Comparison of ENCODE assay signal across 15 cellular contexts in the genomic region with DNA sequence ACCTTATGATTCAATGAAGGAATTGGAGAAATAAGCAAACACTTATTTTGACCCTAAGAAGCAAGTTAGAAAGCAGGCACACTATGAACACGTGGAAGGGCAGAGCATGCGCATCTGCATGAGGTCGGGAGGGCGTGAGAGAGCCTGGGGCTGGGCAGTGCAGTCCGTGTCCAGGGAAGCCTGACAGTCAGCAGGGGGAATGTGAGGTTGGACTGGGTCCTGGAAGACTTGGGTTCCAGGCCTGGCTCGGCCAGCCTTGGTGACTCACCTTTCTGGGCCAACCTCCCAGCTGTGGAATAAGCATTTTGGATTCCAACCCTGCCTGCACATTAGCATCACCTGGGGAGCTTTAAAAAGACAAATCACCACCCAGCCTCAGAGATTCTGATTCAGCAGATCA. TPM values are rescaled to one million over a fixed set of nuclear protein-coding genes. Genes with fewer than 3 reads are reported as not detected.
DNase-seq lines count a peak whose midpoint lies in the region; ATAC-seq and TF ChIP-seq lines count a peak whose summit lies in the region.
"Had no signal": no experiment of that assay in that cellular context is flagged by ENCODE, and none has a peak within 500 bp of the region (broad histone marks: within the 10 kb centered on the region; RNA-seq: fewer than 3 reads in every experiment).

No MANE protein-coding gene starts in this region.

- TF ChIP-seq CTCF in choroid plexus epithelial cell (conservative IDR thresholded peaks at IDR 0.05; ENCODE audit: low read depth, low read length) = no peak
- TF ChIP-seq CTCF in testis (IDR thresholded peaks at IDR 0.05) = no peak

- ATAC-seq in GM18870 (IDR thresholded peaks at IDR 0.05; ENCODE audit: unreplicated experiment) = no peak
- ATAC-seq: activated CD8-positive, alpha-beta memory T cell treated with anti-CD3 and anti-CD28 coated beads, Interleukin-2, amount 10 ng/mL, durations not matched to agents 7 days and 5 days had no signal

- H3K4me3 ChIP-seq in choroid plexus epithelial cell (ENCODE audit: low read depth, low read length) = no peak overlapping the region
- no peak overlapping the region for H3K4me3 ChIP-seq in testis
- H3K4me3 ChIP-seq: suprapubic skin had no signal

- WGBS in testis, 2 donors = 55 to 58% methylated on average over 6 of the region's 6 CpGs

- no peaks in the 10 kb centered on the region for H3K36me3 ChIP-seq in testis (ENCODE audit: low read depth, missing control alignments)
- H3K36me3 ChIP-seq: suprapubic skin had no signal

- no peak for TF ChIP-seq POLR2A in testis (IDR thresholded peaks at IDR 0.05)

- intact Hi-C loops in testis (cut with DNase I; ENCODE audit: low total_unique reads) = no loop called here

- H3K27ac ChIP-seq in testis = no peak overlapping the region
- H3K27ac ChIP-seq: suprapubic skin had no signal

- no peaks in the 10 kb centered on the region for H3K4me1 ChIP-seq in testis

- peak; percentile 79 for DNase-seq in GOT3 (lab: John Stamatoyannopoulos, UW)
- peak; percentile 5 for DNase-seq in choroid plexus epithelial cell (ENCODE audit: low read depth)
- DNase-seq in islet precursor cell = peak; percentile 91
- peak; percentile 20 for DNase-seq in testis
- DNase-seq in DMS53 (lab: John Stamatoyannopoulos, UW) = no peak
- DNase-seq in OCI-M2 (lab: John Stamatoyannopoulos, UW; ENCODE audit: unreplicated experiment) = no peak
- no peak for DNase-seq in NCI-H1105 treated with DMSO at 0.1 percent for 48 hours (lab: John Stamatoyannopoulos, UW)
- DNase-seq: activated CD8-positive, alpha-beta memory T cell treated with anti-CD3 and anti-CD28 coated beads, Interleukin-2, amount 10 ng/mL, durations not matched to agents 7 days and 5 days; stimulated activated CD4-positive, alpha-beta T cell treated with anti-CD3 and anti-CD28 coated beads, Interleukin-4, amount 100 ng/mL, for 24 hours had no signal

- no peaks in the 10 kb centered on the region for H3K27me3 ChIP-seq in testis
- H3K27me3 ChIP-seq: suprapubic skin had no signal

- no peaks in the 10 kb centered on the region for H3K9me3 ChIP-seq in testis
- H3K9me3 ChIP-seq: suprapubic skin had no signal

RNA-seq across cellular contexts. Expression of gene LMX1A, which starts 26.6 kb away (rescaled TPM):
- total RNA-seq in testis = under 1 TPM; 0.62 to 0.94 TPM
- polyA plus RNA-seq in testis (ENCODE audit: insufficient read depth, low read depth, low replicate concordance) = 2.6 TPM
- total RNA-seq: activated CD8-positive, alpha-beta memory T cell treated with anti-CD3 and anti-CD28 coated beads, Interleukin-2, amount 10 ng/mL, durations not matched to agents 7 days and 5 days; bronchial epithelial cell; glomerular endothelial cell; NCI-H460; T-helper 1 cell treated with Interleukin-12 subunit alpha and Interleukin-12 subunit beta and Interleukin-4 antibody, amounts not matched to agents 30 ng/mL and 1 ng/mL, for 36 hours had no signal

Comparison
In these comparisons a context has a peak if more than half of its experiments do, and no peak if none do; other contexts are left out.
1. DNase-seq: peak in GOT3 (single experiment), choroid plexus epithelial cell (single experiment), islet precursor cell (single experiment) and testis (single experiment); none in DMS53 (single experiment), OCI-M2 (single experiment) and NCI-H1105 treated with DMSO at 0.1 percent for 48 hours (single experiment).